1 cellular context compared by ENCODE assay signal in genomic region chr15:68559342-68560310, GRCh38.
TF ChIP-seq lines count a peak whose summit lies in the region.

No MANE protein-coding gene starts in this region.

TF ChIP-seq in A549, 52 proteins besides CTCF, POLR2A, EP300 and RAD21 (continued from another document):
- TF ChIP-seq PBX3 (IDR thresholded peaks at IDR 0.05): no peak
- TF ChIP-seq ZNF302 (CRISPR knock-in tag; IDR thresholded peaks at IDR 0.05): no peak
- no peak for TF ChIP-seq RARB (CRISPR knock-in tag; IDR thresholded peaks at IDR 0.05)
- no peak for TF ChIP-seq NPAS2 (CRISPR knock-in tag; IDR thresholded peaks at IDR 0.05; ENCODE audit: borderline replicate concordance)
- TF ChIP-seq ATOH8 (CRISPR knock-in tag; IDR thresholded peaks at IDR 0.05; ENCODE audit: low read depth): no peak
- TF ChIP-seq SMC3 (IDR thresholded peaks at IDR 0.05): peak; percentile 99
- no peak for TF ChIP-seq TFCP2L1 (CRISPR knock-in tag; IDR thresholded peaks at IDR 0.05)
- no peak for TF ChIP-seq CHD2 (IDR thresholded peaks at IDR 0.05; ENCODE audit: low read length, partially characterized antibody)
- no peak for TF ChIP-seq ESRRA (IDR thresholded peaks at IDR 0.05; ENCODE audit: borderline replicate concordance, low read length)
- TF ChIP-seq KDM1A (IDR thresholded peaks at IDR 0.05; ENCODE audit: low read depth): no peak
- no peak for TF ChIP-seq SREBF2 (IDR thresholded peaks at IDR 0.05)
- no peak for TF ChIP-seq BCL3 (IDR thresholded peaks at IDR 0.05)
- no peak for TF ChIP-seq EHMT2 (IDR thresholded peaks at IDR 0.05; ENCODE audit: low read depth)
- TF ChIP-seq FOXS1 (CRISPR knock-in tag; IDR thresholded peaks at IDR 0.05): no peak
- no peak for TF ChIP-seq CEBPB (IDR thresholded peaks at IDR 0.05)
- TF ChIP-seq ZFP36 (IDR thresholded peaks at IDR 0.05; ENCODE audit: borderline replicate concordance, partially characterized antibody): no peak
- peak; percentile 95 for TF ChIP-seq MAX (IDR thresholded peaks at IDR 0.05)
- TF ChIP-seq RFX5 (IDR thresholded peaks at IDR 0.05): no peak
- peak; percentile 78 for TF ChIP-seq E2F6 (IDR thresholded peaks at IDR 0.05; ENCODE audit: borderline replicate concordance, low read depth)
TF ChIP-seq in A549: peak in this region for 4.
